Comparison of ENCODE assay signal across 1 cellular context in genomic region chr5:15431923-15432322, GRCh38.
TF ChIP-seq lines count a peak whose summit lies in the region.

No MANE protein-coding gene starts in this region.

TF ChIP-seq in GM12878, 131 proteins besides CTCF, POLR2A, EP300 and RAD21 (continued from another document and continues in another):
- TF ChIP-seq PRDM15 (CRISPR knock-in tag; IDR thresholded peaks at IDR 0.05), result no peak
- peak; percentile 96 for TF ChIP-seq RUNX3 (IDR thresholded peaks at IDR 0.05; ENCODE audit: low read length)
- TF ChIP-seq IRF4 (IDR thresholded peaks at IDR 0.05; ENCODE audit: low read depth, low read length), result no peak
- no peak for TF ChIP-seq JUND (IDR thresholded peaks at IDR 0.05; ENCODE audit: low read depth, low read length)
- TF ChIP-seq BMI1 (IDR thresholded peaks at IDR 0.05; ENCODE audit: borderline replicate concordance), result no peak
- no peak for TF ChIP-seq NRF1 (conservative IDR thresholded peaks at IDR 0.05; ENCODE audit: low read depth, low read length)
- no peak for TF ChIP-seq ZBTB11 (CRISPR knock-in tag; IDR thresholded peaks at IDR 0.05)
- TF ChIP-seq MXI1 (IDR thresholded peaks at IDR 0.05; ENCODE audit: low read depth, low read length), result no peak
- TF ChIP-seq JUNB (IDR thresholded peaks at IDR 0.05), result peak; percentile 66
- TF ChIP-seq USF2 (IDR thresholded peaks at IDR 0.05; ENCODE audit: borderline replicate concordance, low read depth, low read length), result no peak
- TF ChIP-seq ZSCAN29 (IDR thresholded peaks at IDR 0.05), result no peak
- TF ChIP-seq RAD51 (IDR thresholded peaks at IDR 0.05), result no peak
- no peak for TF ChIP-seq ELK1 (IDR thresholded peaks at IDR 0.05; ENCODE audit: low read depth, low read length)
- TF ChIP-seq SMAD5 (IDR thresholded peaks at IDR 0.05; ENCODE audit: low read depth), result no peak
- TF ChIP-seq RBBP5 (conservative IDR thresholded peaks at IDR 0.05), result no peak
- no peak for TF ChIP-seq RELB (IDR thresholded peaks at IDR 0.05; ENCODE audit: low read depth)
- no peak for TF ChIP-seq MTA2 (IDR thresholded peaks at IDR 0.05; ENCODE audit: low read depth)
- no peak for TF ChIP-seq TAF1 (IDR thresholded peaks at IDR 0.05; ENCODE audit: borderline replicate concordance, low read depth, low read length)
- TF ChIP-seq NBN (IDR thresholded peaks at IDR 0.05), result no peak
- TF ChIP-seq CEBPB (IDR thresholded peaks at IDR 0.05; ENCODE audit: borderline replicate concordance in 1 of 2, low read depth in 2 of 2, low read length in 2 of 2), result peak in 1 of 2 experiments; percentile 68; a peak in 1 of 4 replicates
- TF ChIP-seq REST (IDR thresholded peaks at IDR 0.05; ENCODE audit: low read depth, low read length), result no peak
- TF ChIP-seq SREBF1 (IDR thresholded peaks at IDR 0.05; ENCODE audit: low read length), result no peak
- peak; percentile 85 for TF ChIP-seq CREM (IDR thresholded peaks at IDR 0.05; ENCODE audit: low read depth)
- TF ChIP-seq ZNF207 (IDR thresholded peaks at IDR 0.05; ENCODE audit: borderline replicate concordance), result no peak
- no peak for TF ChIP-seq BCLAF1 (IDR thresholded peaks at IDR 0.05)
- TF ChIP-seq BCL11A (IDR thresholded peaks at IDR 0.05; ENCODE audit: low read depth, low read length), result peak; percentile 26; the same call in 1 of the 2 replicates
- no peak for TF ChIP-seq SMC3 (IDR thresholded peaks at IDR 0.05; ENCODE audit: borderline replicate concordance, low read length)
- TF ChIP-seq ZNF274 (IDR thresholded peaks at IDR 0.05; ENCODE audit: insufficient read depth, insufficient read length), result no peak
- TF ChIP-seq IRF5 (IDR thresholded peaks at IDR 0.05; ENCODE audit: borderline replicate concordance), result no peak
- no peak for TF ChIP-seq NR2C1 (IDR thresholded peaks at IDR 0.05)
- no peak for TF ChIP-seq ZNF384 (IDR thresholded peaks at IDR 0.05; ENCODE audit: borderline replicate concordance, low read depth, low read length)
- TF ChIP-seq BRCA1 (IDR thresholded peaks at IDR 0.05; ENCODE audit: low read depth, low read length), result no peak
- no peak for TF ChIP-seq LARP7 (IDR thresholded peaks at IDR 0.05)
- no peak for TF ChIP-seq ZNF622 (IDR thresholded peaks at IDR 0.05)
- TF ChIP-seq SIN3A (IDR thresholded peaks at IDR 0.05; ENCODE audit: low read depth, low read length), result no peak
- no peak for TF ChIP-seq MAX (IDR thresholded peaks at IDR 0.05; ENCODE audit: low read depth, low read length)
